8 cellular contexts compared by ENCODE assay signal in the genomic region with DNA sequence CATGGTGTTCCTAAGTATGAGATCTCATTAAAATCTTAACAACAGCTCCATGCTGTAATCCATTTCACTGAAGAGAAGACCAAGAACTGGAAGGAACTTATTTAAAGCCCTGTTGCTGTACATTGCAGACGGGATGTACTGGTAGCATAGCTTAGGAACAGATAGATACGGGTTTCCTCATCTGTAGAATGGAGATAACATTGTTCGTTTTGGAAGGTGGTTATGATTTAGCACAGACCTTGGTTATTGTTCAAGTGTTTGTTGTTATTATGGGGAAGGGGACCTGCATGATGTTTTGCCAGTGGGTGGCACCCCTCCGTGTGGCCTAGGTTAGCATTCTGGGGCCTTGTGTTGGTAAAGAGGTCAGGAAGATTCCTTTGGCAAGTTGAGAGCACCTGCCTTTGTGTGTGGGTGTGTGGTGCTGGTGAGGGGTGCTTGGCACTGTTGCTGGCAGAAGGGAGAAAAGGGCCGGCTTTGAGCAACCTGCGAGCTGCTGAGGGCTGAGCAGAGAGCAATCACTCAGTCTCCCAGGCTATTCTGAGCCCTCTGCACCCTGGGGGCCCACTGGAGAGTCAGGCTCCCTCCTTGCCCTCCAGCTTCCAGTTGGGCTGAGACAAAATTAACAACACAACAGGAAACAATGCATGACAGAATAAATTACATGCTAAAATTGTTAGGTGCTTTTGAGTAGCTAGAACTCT. TPM values are rescaled to one million over a fixed set of nuclear protein-coding genes. Genes with fewer than 3 reads are reported as not detected.
DNase-seq lines count a peak whose midpoint lies in the region; ATAC-seq and TF ChIP-seq lines count a peak whose summit lies in the region.

No MANE protein-coding gene starts in this region.

- TF ChIP-seq CTCF in RWPE1 (conservative IDR thresholded peaks at IDR 0.05; ENCODE audit: low read depth) (no peak), epithelial cell of proximal tubule (conservative IDR thresholded peaks at IDR 0.05; ENCODE audit: low read depth, low read length) (no peak), WERI-Rb-1 (IDR thresholded peaks at IDR 0.05; ENCODE audit: low read depth, low read length) (no peak)

- H3K4me3 ChIP-seq in epithelial cell of proximal tubule (ENCODE audit: low read depth, low read length) (peak overlapping the region; percentile 99), WERI-Rb-1 (ENCODE audit: low read depth, low read length) (no peak overlapping the region)

- H3K27ac ChIP-seq in RWPE1 = peak overlapping the region; percentile 53
- H3K27ac ChIP-seq in WERI-Rb-1 = no peak overlapping the region

- H3K27me3 ChIP-seq in WERI-Rb-1 (ENCODE audit: insufficient read depth, low read depth, severe bottlenecking) = no peaks in the 10 kb centered on the region

- H3K9me3 ChIP-seq in WERI-Rb-1 (ENCODE audit: severe bottlenecking) = peaks cover 7% of the 10 kb centered on the region

- POLR2A ChIA-PET in RWPE1 (lab: Yijun Ruan, JAX; ENCODE audit: low non-redundant PET) = interaction anchor here (1.4 kb wide), 1 partner anchor 50 kb away, joined by 10 read pairs; a partner anchor contains a TSS

- peaks cover 58% of the 10 kb centered on the region for H3K36me3 ChIP-seq in WERI-Rb-1

- ATAC-seq in HG03457 (IDR thresholded peaks at IDR 0.05; ENCODE audit: unreplicated experiment) = no peak

- peak; percentile 11 for DNase-seq in ELR (ENCODE audit: low read depth)
- no peak for DNase-seq in RWPE1 (ENCODE audit: low spot score)
- DNase-seq in epithelial cell of proximal tubule (ENCODE audit: low read depth) = no peak
- DNase-seq in posterior vena cava (ENCODE audit: low spot score) = peak; percentile 72
- DNase-seq in activated effector memory CD4-positive, alpha-beta T cell treated with Interleukin-2 at 50 U/mL for 16 hours = no peak
- no peak for DNase-seq in WERI-Rb-1
- DNase-seq in NCI-H1436 treated with DMSO at 0.1 percent for 48 hours (lab: John Stamatoyannopoulos, UW) = no peak

- intact Hi-C loops in posterior vena cava (cut with DNase I) = no loop called here

- CTCF ChIA-PET in RWPE1 (lab: Yijun Ruan, JAX) = no interaction called here

RNA-seq across cellular contexts. Expression of a gene that starts 2.3 kb away (rescaled TPM):
- 31.6 and 31.9 TPM in 2 replicates for total RNA-seq in epithelial cell of proximal tubule
- 10 to 100 TPM; 35.0 to 35.7 TPM for total RNA-seq in posterior vena cava

RNA-seq across cellular contexts. Expression of a gene that starts 14.1 kb away (rescaled TPM):
- 92.1 and 139 TPM in 2 replicates for total RNA-seq in epithelial cell of proximal tubule
- total RNA-seq in posterior vena cava = 10 to 100 TPM; 58.4 to 80.9 TPM

RNA-seq across cellular contexts. Expression of a gene that starts 19.5 kb away (rescaled TPM):
- 9.5 and 14.0 TPM in 2 replicates for total RNA-seq in epithelial cell of proximal tubule
- total RNA-seq in posterior vena cava = 10 to 100 TPM; 12.1 to 14.2 TPM

RNA-seq across cellular contexts. Expression of a gene that starts 20.1 kb away (rescaled TPM):
- total RNA-seq in epithelial cell of proximal tubule (86.9 and 108 TPM in 2 replicates), posterior vena cava (10 to 100 TPM; 42.2 to 46.0 TPM)

RNA-seq across cellular contexts. Expression of a gene that starts 34.9 kb away (rescaled TPM):
- 0.17 and 0.22 TPM in 2 replicates for total RNA-seq in epithelial cell of proximal tubule
- under 1 TPM; 0.28 to 0.33 TPM for total RNA-seq in posterior vena cava

Comparison
In these comparisons a context has a peak if more than half of its experiments do, and no peak if none do; other contexts are left out.
1. DNase-seq: peak in ELR (single experiment) and posterior vena cava (single experiment); none in RWPE1 (single experiment), epithelial cell of proximal tubule (single experiment), activated effector memory CD4-positive, alpha-beta T cell treated with Interleukin-2 at 50 U/mL for 16 hours (single experiment), WERI-Rb-1 (single experiment) and NCI-H1436 treated with DMSO at 0.1 percent for 48 hours (single experiment).